ENCODE assay signal across 2 cellular contexts in the genomic region with DNA sequence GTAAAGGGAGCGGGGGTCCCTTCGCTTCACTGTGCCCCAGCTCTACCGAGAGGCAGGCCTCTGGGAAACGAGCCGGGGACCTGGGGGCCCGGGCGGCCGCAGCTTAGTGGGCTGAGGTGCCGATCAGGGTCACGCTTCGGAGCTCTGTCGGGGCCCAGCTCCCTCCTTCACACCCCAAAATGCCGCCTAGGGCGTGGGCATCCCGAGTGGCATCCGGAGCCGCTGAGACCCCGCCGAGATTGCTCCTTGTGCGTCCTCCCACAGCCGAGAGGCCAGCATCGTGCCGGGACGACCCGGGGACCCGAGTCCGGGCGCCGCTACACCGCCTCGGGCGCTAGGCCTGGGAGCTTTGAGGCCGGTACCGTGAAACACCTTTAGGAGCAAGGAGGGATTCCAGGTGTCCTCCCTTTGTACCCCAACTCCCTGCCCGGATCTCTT.
A peak's percentile ranks its signal among the peaks of the same experiment; 100 is the strongest.
TF ChIP-seq lines count a peak whose summit lies in the region.

No MANE protein-coding gene starts in this region.

TF ChIP-seq in GM23338, 12 proteins besides CTCF, POLR2A, EP300 and RAD21:
- TF ChIP-seq, protein P1, sequence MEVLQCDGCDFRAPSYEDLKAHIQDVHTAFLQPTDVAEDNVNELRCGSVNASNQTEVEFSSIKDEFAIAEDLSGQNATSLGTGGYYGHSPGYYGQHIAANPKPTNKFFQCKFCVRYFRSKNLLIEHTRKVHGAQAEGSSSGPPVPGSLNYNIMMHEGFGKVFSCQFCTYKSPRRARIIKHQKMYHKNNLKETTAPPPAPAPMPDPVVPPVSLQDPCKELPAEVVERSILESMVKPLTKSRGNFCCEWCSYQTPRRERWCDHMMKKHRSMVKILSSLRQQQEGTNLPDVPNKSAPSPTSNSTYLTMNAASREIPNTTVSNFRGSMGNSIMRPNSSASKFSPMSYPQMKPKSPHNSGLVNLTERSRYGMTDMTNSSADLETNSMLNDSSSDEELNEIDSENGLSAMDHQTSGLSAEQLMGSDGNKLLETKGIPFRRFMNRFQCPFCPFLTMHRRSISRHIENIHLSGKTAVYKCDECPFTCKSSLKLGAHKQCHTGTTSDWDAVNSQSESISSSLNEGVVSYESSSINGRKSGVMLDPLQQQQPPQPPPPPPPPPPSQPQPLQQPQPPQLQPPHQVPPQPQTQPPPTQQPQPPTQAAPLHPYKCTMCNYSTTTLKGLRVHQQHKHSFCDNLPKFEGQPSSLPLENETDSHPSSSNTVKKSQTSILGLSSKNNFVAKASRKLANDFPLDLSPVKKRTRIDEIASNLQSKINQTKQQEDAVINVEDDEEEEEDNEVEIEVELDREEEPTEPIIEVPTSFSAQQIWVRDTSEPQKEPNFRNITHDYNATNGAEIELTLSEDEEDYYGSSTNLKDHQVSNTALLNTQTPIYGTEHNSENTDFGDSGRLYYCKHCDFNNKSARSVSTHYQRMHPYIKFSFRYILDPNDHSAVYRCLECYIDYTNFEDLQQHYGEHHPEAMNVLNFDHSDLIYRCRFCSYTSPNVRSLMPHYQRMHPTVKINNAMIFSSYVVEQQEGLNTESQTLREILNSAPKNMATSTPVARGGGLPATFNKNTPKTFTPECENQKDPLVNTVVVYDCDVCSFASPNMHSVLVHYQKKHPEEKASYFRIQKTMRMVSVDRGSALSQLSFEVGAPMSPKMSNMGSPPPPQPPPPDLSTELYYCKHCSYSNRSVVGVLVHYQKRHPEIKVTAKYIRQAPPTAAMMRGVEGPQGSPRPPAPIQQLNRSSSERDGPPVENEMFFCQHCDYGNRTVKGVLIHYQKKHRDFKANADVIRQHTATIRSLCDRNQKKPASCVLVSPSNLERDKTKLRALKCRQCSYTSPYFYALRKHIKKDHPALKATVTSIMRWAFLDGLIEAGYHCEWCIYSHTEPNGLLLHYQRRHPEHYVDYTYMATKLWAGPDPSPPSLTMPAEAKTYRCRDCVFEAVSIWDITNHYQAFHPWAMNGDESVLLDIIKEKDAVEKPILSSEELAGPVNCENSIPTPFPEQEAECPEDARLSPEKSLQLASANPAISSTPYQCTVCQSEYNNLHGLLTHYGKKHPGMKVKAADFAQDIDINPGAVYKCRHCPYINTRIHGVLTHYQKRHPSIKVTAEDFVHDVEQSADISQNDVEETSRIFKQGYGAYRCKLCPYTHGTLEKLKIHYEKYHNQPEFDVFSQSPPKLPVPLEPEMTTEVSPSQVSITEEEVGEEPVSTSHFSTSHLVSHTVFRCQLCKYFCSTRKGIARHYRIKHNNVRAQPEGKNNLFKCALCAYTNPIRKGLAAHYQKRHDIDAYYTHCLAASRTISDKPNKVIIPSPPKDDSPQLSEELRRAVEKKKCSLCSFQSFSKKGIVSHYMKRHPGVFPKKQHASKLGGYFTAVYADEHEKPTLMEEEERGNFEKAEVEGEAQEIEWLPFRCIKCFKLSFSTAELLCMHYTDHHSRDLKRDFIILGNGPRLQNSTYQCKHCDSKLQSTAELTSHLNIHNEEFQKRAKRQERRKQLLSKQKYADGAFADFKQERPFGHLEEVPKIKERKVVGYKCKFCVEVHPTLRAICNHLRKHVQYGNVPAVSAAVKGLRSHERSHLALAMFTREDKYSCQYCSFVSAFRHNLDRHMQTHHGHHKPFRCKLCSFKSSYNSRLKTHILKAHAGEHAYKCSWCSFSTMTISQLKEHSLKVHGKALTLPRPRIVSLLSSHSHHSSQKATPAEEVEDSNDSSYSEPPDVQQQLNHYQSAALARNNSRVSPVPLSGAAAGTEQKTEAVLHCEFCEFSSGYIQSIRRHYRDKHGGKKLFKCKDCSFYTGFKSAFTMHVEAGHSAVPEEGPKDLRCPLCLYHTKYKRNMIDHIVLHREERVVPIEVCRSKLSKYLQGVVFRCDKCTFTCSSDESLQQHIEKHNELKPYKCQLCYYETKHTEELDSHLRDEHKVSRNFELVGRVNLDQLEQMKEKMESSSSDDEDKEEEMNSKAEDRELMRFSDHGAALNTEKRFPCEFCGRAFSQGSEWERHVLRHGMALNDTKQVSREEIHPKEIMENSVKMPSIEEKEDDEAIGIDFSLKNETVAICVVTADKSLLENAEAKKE (CRISPR knock-in tag; IDR thresholded peaks at IDR 0.05), result no peak
- peak; percentile 1 for TF ChIP-seq EZH2 (IDR thresholded peaks at IDR 0.05; ENCODE audit: low read depth, unreplicated experiment)

TF ChIP-seq in WTC11, 78 proteins besides CTCF, POLR2A, EP300 and RAD21 (continued from another document):
- TF ChIP-seq, protein P2, sequence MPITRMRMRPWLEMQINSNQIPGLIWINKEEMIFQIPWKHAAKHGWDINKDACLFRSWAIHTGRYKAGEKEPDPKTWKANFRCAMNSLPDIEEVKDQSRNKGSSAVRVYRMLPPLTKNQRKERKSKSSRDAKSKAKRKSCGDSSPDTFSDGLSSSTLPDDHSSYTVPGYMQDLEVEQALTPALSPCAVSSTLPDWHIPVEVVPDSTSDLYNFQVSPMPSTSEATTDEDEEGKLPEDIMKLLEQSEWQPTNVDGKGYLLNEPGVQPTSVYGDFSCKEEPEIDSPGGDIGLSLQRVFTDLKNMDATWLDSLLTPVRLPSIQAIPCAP (CRISPR knock-in tag; IDR thresholded peaks at IDR 0.05), result peak; percentile 10; the same call in 1 of the 2 replicates
- peak; percentile 21; the same call in 1 of the 2 replicates for TF ChIP-seq GABPB1 (CRISPR knock-in tag; IDR thresholded peaks at IDR 0.05)
- TF ChIP-seq, protein P3, sequence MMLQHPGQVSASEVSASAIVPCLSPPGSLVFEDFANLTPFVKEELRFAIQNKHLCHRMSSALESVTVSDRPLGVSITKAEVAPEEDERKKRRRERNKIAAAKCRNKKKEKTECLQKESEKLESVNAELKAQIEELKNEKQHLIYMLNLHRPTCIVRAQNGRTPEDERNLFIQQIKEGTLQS (CRISPR knock-in tag; conservative IDR thresholded peaks at IDR 0.05), result no peak
- TF ChIP-seq, protein P4, sequence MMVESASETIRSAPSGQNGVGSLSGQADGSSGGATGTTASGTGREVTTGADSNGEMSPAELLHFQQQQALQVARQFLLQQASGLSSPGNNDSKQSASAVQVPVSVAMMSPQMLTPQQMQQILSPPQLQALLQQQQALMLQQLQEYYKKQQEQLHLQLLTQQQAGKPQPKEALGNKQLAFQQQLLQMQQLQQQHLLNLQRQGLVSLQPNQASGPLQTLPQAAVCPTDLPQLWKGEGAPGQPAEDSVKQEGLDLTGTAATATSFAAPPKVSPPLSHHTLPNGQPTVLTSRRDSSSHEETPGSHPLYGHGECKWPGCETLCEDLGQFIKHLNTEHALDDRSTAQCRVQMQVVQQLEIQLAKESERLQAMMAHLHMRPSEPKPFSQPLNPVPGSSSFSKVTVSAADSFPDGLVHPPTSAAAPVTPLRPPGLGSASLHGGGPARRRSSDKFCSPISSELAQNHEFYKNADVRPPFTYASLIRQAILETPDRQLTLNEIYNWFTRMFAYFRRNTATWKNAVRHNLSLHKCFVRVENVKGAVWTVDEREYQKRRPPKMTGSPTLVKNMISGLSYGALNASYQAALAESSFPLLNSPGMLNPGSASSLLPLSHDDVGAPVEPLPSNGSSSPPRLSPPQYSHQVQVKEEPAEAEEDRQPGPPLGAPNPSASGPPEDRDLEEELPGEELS (CRISPR knock-in tag; IDR thresholded peaks at IDR 0.05), result peak; percentile 18; the same call in 1 of the 2 replicates
- no peak for TF ChIP-seq ZNF263 (CRISPR knock-in tag; IDR thresholded peaks at IDR 0.05; ENCODE audit: low read depth)
